In the genomic region with DNA sequence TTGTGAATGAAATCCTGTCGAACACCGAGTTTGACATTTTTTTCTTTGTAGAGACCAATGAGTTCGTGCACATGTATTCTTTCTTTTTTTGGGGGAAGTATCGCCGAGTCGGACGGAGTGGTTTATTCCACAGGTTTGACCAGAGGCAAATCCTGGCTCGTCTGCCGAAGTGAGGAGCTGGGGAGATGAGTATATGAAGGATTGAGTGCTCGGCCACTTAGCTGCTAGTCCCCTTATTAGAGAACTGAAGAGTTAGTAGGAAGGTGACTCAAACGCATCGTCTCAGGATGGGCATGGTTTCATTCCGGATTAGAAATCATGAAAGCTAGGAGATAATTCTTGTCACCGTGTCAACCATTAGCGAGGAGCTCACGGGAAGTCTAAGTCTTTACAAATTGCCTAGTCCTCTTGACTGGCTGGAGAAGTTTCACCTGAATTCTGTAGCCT, we compare ENCODE assay signal across 9 cellular contexts.
DNase-seq lines count a peak whose midpoint lies in the region; ATAC-seq and TF ChIP-seq lines count a peak whose summit lies in the region.
"Had no signal": no experiment of that assay in that cellular context is flagged by ENCODE, and none has a peak within 500 bp of the region (broad histone marks: within the 10 kb centered on the region; RNA-seq: fewer than 3 reads in every experiment).

No MANE protein-coding gene starts in this region.

- H2AFZ ChIP-seq in osteoblast (ENCODE audit: low read length), result peak overlapping the region; percentile 50

- peak overlapping the region; percentile 74 for H3K4me3 ChIP-seq in endocrine pancreas (ENCODE audit: control insufficient read depth, insufficient read depth, low read length)
- peak overlapping the region; percentile 68 for H3K4me3 ChIP-seq in osteoblast (ENCODE audit: insufficient read depth, low read length)
- peak overlapping the region in 1 of 4 donors; percentile 57 for H3K4me3 ChIP-seq in adrenal gland

- H3K27me3 ChIP-seq in endocrine pancreas (ENCODE audit: control insufficient read depth, insufficient read depth, low read length) (no peaks in the 10 kb centered on the region), osteoblast (ENCODE audit: insufficient read depth, low read length) (peaks cover 25% of the 10 kb centered on the region), adrenal gland (peaks cover 18% of the 10 kb centered on the region)

- H4K20me1 ChIP-seq in osteoblast (ENCODE audit: insufficient read depth, low read length), result no peaks in the 10 kb centered on the region

- no peaks in the 10 kb centered on the region for H3K79me2 ChIP-seq in osteoblast (ENCODE audit: insufficient read depth, low read length)

- H3K9me3 ChIP-seq in endocrine pancreas (ENCODE audit: control insufficient read depth, low read length), result no peaks in the 10 kb centered on the region
- H3K9me3 ChIP-seq in osteoblast (ENCODE audit: low read depth, low read length), result no peaks in the 10 kb centered on the region
- no peaks in the 10 kb centered on the region for H3K9me3 ChIP-seq in adrenal gland (replicated peaks in 1 of 3)
- H3K9me3 ChIP-seq: neutrophil had no signal

- H3K27ac ChIP-seq in osteoblast (ENCODE audit: low read depth, low read length) (no peak overlapping the region), adrenal gland (no peak overlapping the region)
- H3K27ac ChIP-seq: neutrophil had no signal

- ATAC-seq in GM21447 (IDR thresholded peaks at IDR 0.05; ENCODE audit: unreplicated experiment), result peak; percentile 36

- TF ChIP-seq CTCF in osteoblast (IDR thresholded peaks at IDR 0.05; ENCODE audit: extremely low read depth, low read depth, low read length) (no peak), adrenal gland (IDR thresholded peaks at IDR 0.05) (no peak)

- no peak for TF ChIP-seq POLR2A in adrenal gland (IDR thresholded peaks at IDR 0.05)

- WGBS in adrenal gland, 4 donors, result 3 to 6% (median 5%) methylated on average over 16 of the region's 16 CpGs

- DNase-seq in ELR (ENCODE audit: low read depth) (peak; percentile 2), NCI-H1105 treated with DMSO at 0.1 percent for 48 hours (lab: John Stamatoyannopoulos, UW) (peak; percentile 53), osteoblast (ENCODE audit: insufficient read length, low spot score, missing footprints) (no peak), NCI-H1436 (lab: John Stamatoyannopoulos, UW) (no peak), NCI-H774 (lab: John Stamatoyannopoulos, UW) (no peak), adrenal gland (no peak)

- intact Hi-C loops in adrenal gland (cut with DNase I), result no loop called here

- H3K4me2 ChIP-seq in osteoblast (ENCODE audit: insufficient read depth, low read length), result peak overlapping the region; percentile 87

- H3K36me3 ChIP-seq in endocrine pancreas (ENCODE audit: control insufficient read depth, insufficient read depth, low read length), result no peaks in the 10 kb centered on the region
- no peaks in the 10 kb centered on the region for H3K36me3 ChIP-seq in osteoblast (ENCODE audit: insufficient read depth, low read length)
- H3K36me3 ChIP-seq in adrenal gland (replicated peaks in 1 of 2), result no peaks in the 10 kb centered on the region
- H3K36me3 ChIP-seq: neutrophil had no signal

- peak overlapping the region; percentile 82 for H3K9ac ChIP-seq in endocrine pancreas (ENCODE audit: control insufficient read depth, insufficient read depth, low read length)

- H3K4me1 ChIP-seq in endocrine pancreas (ENCODE audit: control insufficient read depth, insufficient read depth, low read length) (no peaks in the 10 kb centered on the region), osteoblast (ENCODE audit: insufficient read depth, low read length) (peaks cover 6% of the 10 kb centered on the region), adrenal gland (replicated peaks in 1 of 2) (peaks cover 7 to 23% of the 10 kb centered on the region in 2 donors)

Comparison
In these comparisons a context has a peak if more than half of its experiments do, and no peak if none do; other contexts are left out.
1. DNase-seq: peak in ELR (single experiment) and NCI-H1105 treated with DMSO at 0.1 percent for 48 hours (single experiment); none in osteoblast (single experiment), NCI-H1436 (single experiment), NCI-H774 (single experiment) and adrenal gland (0 of 7).